13 cellular contexts compared by ENCODE assay signal in genomic region chr20:57662313-57663240, GRCh38. TPM values are rescaled to one million over a fixed set of nuclear protein-coding genes. Genes with fewer than 3 reads are reported as not detected.
DNase-seq lines count a peak whose midpoint lies in the region; ATAC-seq and TF ChIP-seq lines count a peak whose summit lies in the region.
"Had no signal": no experiment of that assay in that cellular context is flagged by ENCODE, and none has a peak within 500 bp of the region (broad histone marks: within the 10 kb centered on the region; RNA-seq: fewer than 3 reads in every experiment).

No MANE protein-coding gene starts in this region.

- H3K27me3 Mint-ChIP-seq in neural progenitor cell (ENCODE audit: insufficient read depth, low read depth) = peaks cover 12% of the 10 kb centered on the region
- H3K27me3 Mint-ChIP-seq: activated CD4-positive, alpha-beta T cell treated with anti-CD3 and anti-CD28 coated beads, Interleukin-2, amount 10 ng/mL, durations not matched to agents 24 days and 14 days had no signal

- intact Hi-C loops in Right ventricle myocardium inferior (cut with DNase I) (no loop called here), colonic mucosa (cut with DNase I) (no loop called here), aorta (cut with DNase I) (loop anchor here (5.0 to 10.0 kb wide), 2 partner anchors 45 to 302 kb away; no protein-coding TSS in a partner anchor)

- no peak overlapping the region for H2AFZ ChIP-seq in neural progenitor cell (replicated peaks)

- H3K4me3 ChIP-seq in right atrium auricular region (no peak overlapping the region), colonic mucosa (no peak overlapping the region), neural progenitor cell (no peak overlapping the region), aorta (ENCODE audit: low read length in 2 of 2) (no peak overlapping the region)
- H3K4me3 ChIP-seq: esophagus muscularis mucosa had no signal

- no peaks in the 10 kb centered on the region for H3K36me3 Mint-ChIP-seq in neural progenitor cell

- 22 to 29% methylated on average over 28 of the region's 28 CpGs for WGBS in aorta, 2 donors

- H3K4me3 Mint-ChIP-seq in neural progenitor cell = no peak overlapping the region
- H3K4me3 Mint-ChIP-seq: activated CD4-positive, alpha-beta T cell treated with anti-CD3 and anti-CD28 coated beads, Interleukin-2, amount 10 ng/mL, durations not matched to agents 24 days and 14 days had no signal

- no peak for TF ChIP-seq CTCF in right atrium auricular region (IDR thresholded peaks at IDR 0.05)
- TF ChIP-seq CTCF in colonic mucosa (IDR thresholded peaks at IDR 0.05) = no peak
- TF ChIP-seq CTCF in neural progenitor cell (IDR thresholded peaks at IDR 0.05) = no peak

- H3F3A ChIP-seq in neural progenitor cell (ENCODE audit: low read depth) = no peaks in the 10 kb centered on the region

- no peaks in the 10 kb centered on the region for H4K20me1 ChIP-seq in neural progenitor cell (ENCODE audit: low read depth)

- peaks cover 19% of the 10 kb centered on the region for H3K36me3 ChIP-seq in right atrium auricular region
- H3K36me3 ChIP-seq in colonic mucosa = no peaks in the 10 kb centered on the region
- no peaks in the 10 kb centered on the region for H3K36me3 ChIP-seq in neural progenitor cell
- peaks cover 0 to 5% of the 10 kb centered on the region in 2 donors for H3K36me3 ChIP-seq in aorta (ENCODE audit: control insufficient read depth in 1 of 2, insufficient read depth in 2 of 2, low read length in 1 of 2)

- H3K27me3 ChIP-seq in right atrium auricular region = no peaks in the 10 kb centered on the region
- H3K27me3 ChIP-seq in colonic mucosa = no peaks in the 10 kb centered on the region
- H3K27me3 ChIP-seq in neural progenitor cell = no peaks in the 10 kb centered on the region
- no peaks in the 10 kb centered on the region for H3K27me3 ChIP-seq in aorta (ENCODE audit: control insufficient read depth in 1 of 2, insufficient read depth in 2 of 2, low read length in 1 of 2)
- H3K27me3 ChIP-seq: esophagus muscularis mucosa had no signal

- H3K9ac ChIP-seq in colonic mucosa (ENCODE audit: low read depth in 2 of 2, low read length in 2 of 2) (no peak overlapping the region), neural progenitor cell (no peak overlapping the region)

- H3K27ac ChIP-seq in right atrium auricular region (no peak overlapping the region), colonic mucosa (no peak overlapping the region), neural progenitor cell (no peak overlapping the region), aorta (ENCODE audit: low read depth in 1 of 2, low read length in 2 of 2) (no peak overlapping the region)
- H3K27ac ChIP-seq: C4-2B had no signal

- H3K4me2 ChIP-seq in neural progenitor cell = no peak overlapping the region

- peak; percentile 61 for DNase-seq in Right ventricle myocardium inferior (ENCODE audit: missing footprints)
- DNase-seq in right atrium auricular region (ENCODE audit: low spot score) = no peak
- peak; percentile 12 for DNase-seq in colonic mucosa
- DNase-seq in neural progenitor cell (ENCODE audit: low spot score) = no peak
- peak; percentile 47 to 76 for DNase-seq in aorta
- no peak for DNase-seq in DMS79 treated with DMSO at 0.1 percent for 48 hours (lab: John Stamatoyannopoulos, UW)
- DNase-seq: activated CD4-positive, alpha-beta T cell treated with anti-CD3 and anti-CD28 coated beads, Interleukin-2, amount 10 ng/mL, durations not matched to agents 24 days and 14 days; mammary epithelial cell; NCI-H2171 treated with DMSO at 0.1 percent for 48 hours had no signal

- no peaks in the 10 kb centered on the region for H3K9me3 Mint-ChIP-seq in neural progenitor cell

- H3K27ac Mint-ChIP-seq in neural progenitor cell = peak overlapping the region; percentile 73
- H3K27ac Mint-ChIP-seq: activated CD4-positive, alpha-beta T cell treated with anti-CD3 and anti-CD28 coated beads, Interleukin-2, amount 10 ng/mL, durations not matched to agents 24 days and 14 days had no signal

- no peak for ATAC-seq in Right ventricle myocardium inferior
- no peak for ATAC-seq in aorta (ENCODE audit: low FRiP score)
- ATAC-seq in HG02642 (IDR thresholded peaks at IDR 0.05; ENCODE audit: poor library complexity, unreplicated experiment) = no peak
- no peak for ATAC-seq in HG03039 (IDR thresholded peaks at IDR 0.05; ENCODE audit: unreplicated experiment)

- H3K4me1 Mint-ChIP-seq in neural progenitor cell = peaks cover 26% of the 10 kb centered on the region

- no peaks in the 10 kb centered on the region for H3K9me3 ChIP-seq in right atrium auricular region
- H3K9me3 ChIP-seq in colonic mucosa = no peaks in the 10 kb centered on the region
- no peaks in the 10 kb centered on the region for H3K9me3 ChIP-seq in neural progenitor cell (ENCODE audit: low read depth)
- no peaks in the 10 kb centered on the region for H3K9me3 ChIP-seq in aorta (ENCODE audit: control insufficient read depth, low read length)
- H3K9me3 ChIP-seq: esophagus muscularis mucosa had no signal

- H3K79me2 ChIP-seq in neural progenitor cell (ENCODE audit: low read depth) = no peaks in the 10 kb centered on the region

- H3K4me1 ChIP-seq in right atrium auricular region (peaks cover 0 to 24% of the 10 kb centered on the region in 2 donors), colonic mucosa (no peaks in the 10 kb centered on the region), neural progenitor cell (peaks cover 7% of the 10 kb centered on the region), aorta (ENCODE audit: control insufficient read depth in 1 of 2, insufficient read depth in 2 of 2, low read length in 2 of 2) (no peaks in the 10 kb centered on the region)

RNA-seq across cellular contexts. Expression of gene ZBP1, which starts 42.4 kb away (rescaled TPM):
- total RNA-seq in Right ventricle myocardium inferior = 0.22 TPM
- not detected for total RNA-seq in right atrium auricular region
- 1 to 10 TPM; 2.7 to 3.4 TPM for total RNA-seq in colonic mucosa
- not detected in 2 replicates for total RNA-seq in neural progenitor cell (ENCODE audit: low replicate concordance)
- 1 to 10 TPM in 1 of 2 donors, under 1 TPM in 1; 0.88 to 1.6 TPM for total RNA-seq in aorta
- polyA plus RNA-seq in aorta = under 1 TPM; 0.20 to 0.50 TPM
- total RNA-seq: mammary epithelial cell had no signal
- polyA plus RNA-seq: mammary epithelial cell had no signal

RNA-seq across cellular contexts. Expression of gene PMEPA1, which starts 47.2 kb away (rescaled TPM):
- 23.9 TPM for total RNA-seq in Right ventricle myocardium inferior
- total RNA-seq in right atrium auricular region = 10 to 100 TPM; 12.5 to 16.7 TPM
- total RNA-seq in colonic mucosa = 10 to 100 TPM; 13.0 to 26.1 TPM
- 0.03 and 1.7 TPM in 2 replicates for total RNA-seq in neural progenitor cell (ENCODE audit: low replicate concordance)
- 100 to 1,000 TPM; 167 to 188 TPM for total RNA-seq in aorta
- 10 to 100 TPM; 31.4 to 46.7 TPM for polyA plus RNA-seq in aorta

Comparison
In these comparisons a context has a peak if more than half of its experiments do, and no peak if none do; other contexts are left out.
1. DNase-seq: peak in Right ventricle myocardium inferior (single experiment), colonic mucosa (single experiment) and aorta (2 of 2); none in right atrium auricular region (single experiment), neural progenitor cell (single experiment) and DMS79 treated with DMSO at 0.1 percent for 48 hours (single experiment).
2. intact Hi-C loops: an anchor here in aorta (5.0 to 10.0 kb wide); none called in Right ventricle myocardium inferior and colonic mucosa.